Comparison of ENCODE assay signal across 8 cellular contexts in the genomic region with DNA sequence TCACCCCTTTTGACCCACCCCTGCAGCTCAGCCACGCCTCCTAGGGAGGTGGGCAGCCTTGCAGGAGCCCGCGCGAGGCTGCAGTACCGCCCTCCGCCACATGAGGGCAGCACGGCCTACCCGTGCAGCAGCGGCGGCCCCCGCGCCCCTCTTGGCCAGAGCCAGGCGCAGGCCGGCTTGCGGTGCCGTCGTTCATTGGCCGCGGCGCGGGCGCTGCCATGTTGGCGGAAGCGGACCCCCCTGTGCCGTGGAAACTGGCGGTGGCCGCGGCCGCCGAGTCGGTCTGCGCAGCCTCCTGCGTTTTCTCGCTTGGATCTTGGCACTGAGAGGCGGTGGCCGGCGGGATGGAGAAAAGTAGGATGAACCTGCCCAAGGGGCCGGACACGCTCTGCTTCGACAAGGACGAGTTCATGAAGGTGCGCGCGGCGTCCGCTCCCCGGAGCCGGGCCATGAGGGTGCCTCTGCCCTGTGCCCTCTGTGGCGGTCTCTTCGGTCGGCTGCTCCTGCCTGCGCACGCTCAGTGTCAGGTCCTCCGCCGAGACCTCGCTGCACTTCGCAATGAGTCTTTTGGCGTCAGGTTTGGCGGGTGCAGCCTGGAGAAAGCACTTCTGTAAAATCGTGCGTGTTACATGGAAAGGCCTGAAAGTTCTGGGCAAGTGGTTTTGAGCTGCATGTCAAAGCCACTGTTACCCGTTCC. TPM values are rescaled to one million over a fixed set of nuclear protein-coding genes. Genes with fewer than 3 reads are reported as not detected.
DNase-seq lines count a peak whose midpoint lies in the region; TF ChIP-seq lines count a peak whose summit lies in the region.

A gene with protein sequence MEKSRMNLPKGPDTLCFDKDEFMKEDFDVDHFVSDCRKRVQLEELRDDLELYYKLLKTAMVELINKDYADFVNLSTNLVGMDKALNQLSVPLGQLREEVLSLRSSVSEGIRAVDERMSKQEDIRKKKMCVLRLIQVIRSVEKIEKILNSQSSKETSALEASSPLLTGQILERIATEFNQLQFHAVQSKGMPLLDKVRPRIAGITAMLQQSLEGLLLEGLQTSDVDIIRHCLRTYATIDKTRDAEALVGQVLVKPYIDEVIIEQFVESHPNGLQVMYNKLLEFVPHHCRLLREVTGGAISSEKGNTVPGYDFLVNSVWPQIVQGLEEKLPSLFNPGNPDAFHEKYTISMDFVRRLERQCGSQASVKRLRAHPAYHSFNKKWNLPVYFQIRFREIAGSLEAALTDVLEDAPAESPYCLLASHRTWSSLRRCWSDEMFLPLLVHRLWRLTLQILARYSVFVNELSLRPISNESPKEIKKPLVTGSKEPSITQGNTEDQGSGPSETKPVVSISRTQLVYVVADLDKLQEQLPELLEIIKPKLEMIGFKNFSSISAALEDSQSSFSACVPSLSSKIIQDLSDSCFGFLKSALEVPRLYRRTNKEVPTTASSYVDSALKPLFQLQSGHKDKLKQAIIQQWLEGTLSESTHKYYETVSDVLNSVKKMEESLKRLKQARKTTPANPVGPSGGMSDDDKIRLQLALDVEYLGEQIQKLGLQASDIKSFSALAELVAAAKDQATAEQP (plus strand): TSS at position 219 of the 697 bp plus-strand sequence. CDS start 126 bp downstream, at position 345.

- peaks cover 22 to 34% of the 10 kb centered on the region in 2 experiments for H3K4me1 Mint-ChIP-seq in H9
- H3K4me1 Mint-ChIP-seq in neural progenitor cell = peaks cover 19% of the 10 kb centered on the region

- TF ChIP-seq CTCF in H9 (conservative IDR thresholded peaks at IDR 0.05) (peak; percentile 100), foreskin fibroblast (IDR thresholded peaks at IDR 0.05; ENCODE audit: low read depth, low read length) (peak; percentile 98), neural progenitor cell (IDR thresholded peaks at IDR 0.05) (peak; percentile 95)

- peaks cover 5% of the 10 kb centered on the region for H3K23me2 ChIP-seq in H9 (ENCODE audit: insufficient read length, low read depth, low read length, poor library complexity, severe bottlenecking)

- H3K36me3 Mint-ChIP-seq in H9 (ENCODE audit: insufficient read depth in 1 of 3, low read depth in 3 of 3) (peaks cover 0 to 3% (median 0%) of the 10 kb centered on the region in 3 experiments; a peak in 3 of 7 replicates), neural progenitor cell (no peaks in the 10 kb centered on the region)

- H3K4me3 Mint-ChIP-seq in H9 (peak within 1 kb of the TSS; percentile 98 to 99), neural progenitor cell (peak within 1 kb of the TSS; percentile 99)

- no CpG with 5 or more reads among the region's 62 CpGs for WGBS in H9 (ENCODE audit: extremely low coverage, insufficient read length, low lambda C conversion rate)

- no peak within 1 kb of the TSS for H2BK20ac ChIP-seq in H9 (ENCODE audit: low read depth, low read length, poor library complexity, severe bottlenecking)

- H3K18ac ChIP-seq in H9 (ENCODE audit: insufficient read length, low read depth, low read length) = peak within 1 kb of the TSS; percentile 92

- H3K27me3 ChIP-seq in H9 (ENCODE audit: insufficient read depth, low read length) (no peaks in the 10 kb centered on the region), neural progenitor cell (peaks cover 6% of the 10 kb centered on the region), subcutaneous abdominal adipose tissue (ENCODE audit: control insufficient read depth in 5 of 5, insufficient read depth in 4 of 5, low read length in 5 of 5) (peaks cover 0 to 7% (median 4%) of the 10 kb centered on the region in 5 donors)

- peak; percentile 74 for DNase-seq in GF-D8 (lab: John Stamatoyannopoulos, UW)
- peak; percentile 97 for DNase-seq in H9
- peak; percentile 88 for DNase-seq in M059J (ENCODE audit: low read depth)
- DNase-seq in SIG-M5 (lab: John Stamatoyannopoulos, UW) = peak; percentile 58
- DNase-seq in activated gamma-delta T cell treated with Interleukin-2 at 50 U/mL for 16 hours = peak; percentile 99
- peak; percentile 93 to 98 for DNase-seq in foreskin fibroblast
- DNase-seq in neural progenitor cell (ENCODE audit: low spot score) = peak; percentile 97

- H4K20me1 ChIP-seq in H9 (ENCODE audit: control insufficient read depth, insufficient read depth, insufficient read length) (no peaks in the 10 kb centered on the region), neural progenitor cell (ENCODE audit: low read depth) (peaks cover 34% of the 10 kb centered on the region)

- H3K27ac Mint-ChIP-seq in H9 (peak within 1 kb of the TSS; percentile 93 to 97 (median 97)), neural progenitor cell (peak within 1 kb of the TSS; percentile 95)

- no peak within 1 kb of the TSS for H2BK15ac ChIP-seq in H9 (ENCODE audit: low read depth, low read length)

- H3K79me2 ChIP-seq in H9 (ENCODE audit: insufficient read depth, low read length) (peaks cover 28% of the 10 kb centered on the region), neural progenitor cell (ENCODE audit: low read depth) (peaks cover 46% of the 10 kb centered on the region)

- H4K5ac ChIP-seq in H9 (ENCODE audit: insufficient read length, low read depth, low read length) = no peak within 1 kb of the TSS

- H3K14ac ChIP-seq in H9 (ENCODE audit: insufficient read depth, low read length) = peak within 1 kb of the TSS; percentile 82

- H3K9me3 Mint-ChIP-seq in H9 (no peaks in the 10 kb centered on the region; a peak in 1 of 5 replicates), neural progenitor cell (no peaks in the 10 kb centered on the region)

- H4K8ac ChIP-seq in H9 (replicated peaks; ENCODE audit: insufficient read length, low read depth, low read length) = no peak within 1 kb of the TSS

- H3K9ac ChIP-seq in H9 (ENCODE audit: extremely low read depth, insufficient read length, low read length) (peak within 1 kb of the TSS; percentile 92), neural progenitor cell (peak within 1 kb of the TSS; percentile 65), subcutaneous abdominal adipose tissue (ENCODE audit: low read length in 5 of 5) (peak within 1 kb of the TSS; percentile 57 to 83 (median 78))

- H2BK5ac ChIP-seq in H9 (ENCODE audit: insufficient read length, low read length) = no peak within 1 kb of the TSS

- H4K91ac ChIP-seq in H9 (ENCODE audit: insufficient read length, low read depth, low read length) = no peak within 1 kb of the TSS

- H3K9me3 ChIP-seq in H9 (ENCODE audit: control insufficient read depth, low read depth, low read length) (no peaks in the 10 kb centered on the region), neural progenitor cell (ENCODE audit: low read depth) (no peaks in the 10 kb centered on the region), subcutaneous abdominal adipose tissue (ENCODE audit: control insufficient read depth in 5 of 5, low read length in 5 of 5) (no peaks in the 10 kb centered on the region)

- H3K27me3 Mint-ChIP-seq in H9 (ENCODE audit: low read depth) = peaks cover 9% of the 10 kb centered on the region
- H3K27me3 Mint-ChIP-seq in neural progenitor cell (ENCODE audit: insufficient read depth, low read depth) = peaks cover 4% of the 10 kb centered on the region

- H2BK12ac ChIP-seq in H9 (ENCODE audit: insufficient read length, low read depth, low read length) = no peak within 1 kb of the TSS

- H2BK120ac ChIP-seq in H9 (ENCODE audit: low read depth, low read length, poor library complexity, severe bottlenecking) = no peak within 1 kb of the TSS

- H3K36me3 ChIP-seq in neural progenitor cell = no peaks in the 10 kb centered on the region
- peaks cover 0 to 11% (median 6%) of the 10 kb centered on the region in 5 donors for H3K36me3 ChIP-seq in subcutaneous abdominal adipose tissue (ENCODE audit: control insufficient read depth in 5 of 5, insufficient read depth in 5 of 5, low read length in 5 of 5)

- no peaks in the 10 kb centered on the region for H3K4me1 ChIP-seq in H9 (ENCODE audit: insufficient read depth, low read length)
- H3K4me1 ChIP-seq in neural progenitor cell = peaks cover 11% of the 10 kb centered on the region
- H3K4me1 ChIP-seq in subcutaneous abdominal adipose tissue (ENCODE audit: control insufficient read depth in 5 of 5, insufficient read depth in 5 of 5, low read length in 5 of 5) = peaks cover 10 to 30% (median 28%) of the 10 kb centered on the region in 5 donors

- H3T11ph ChIP-seq in H9 (ENCODE audit: low read length) = no peak within 1 kb of the TSS

- no peak within 1 kb of the TSS for H3K4ac ChIP-seq in H9 (ENCODE audit: low read depth, low read length)

- no peak within 1 kb of the TSS for H3K23ac ChIP-seq in H9 (ENCODE audit: insufficient read length, low read depth, low read length)

- no peak within 1 kb of the TSS for H3K27ac ChIP-seq in H9 (ENCODE audit: insufficient read length, low read depth, low read length)
- no peak within 1 kb of the TSS for H3K27ac ChIP-seq in neural progenitor cell
- H3K27ac ChIP-seq in subcutaneous abdominal adipose tissue (ENCODE audit: low read depth, low read length) = peak within 1 kb of the TSS; percentile 85

- H2AFZ ChIP-seq in H9 (ENCODE audit: low read length) (peak within 1 kb of the TSS; percentile 46), neural progenitor cell (replicated peaks) (peak within 1 kb of the TSS; percentile 82)

- no peak within 1 kb of the TSS for H3K56ac ChIP-seq in H9 (ENCODE audit: insufficient read length, low read depth, low read length)

- peak within 1 kb of the TSS; percentile 82 to 98 for H3K4me3 ChIP-seq in foreskin fibroblast (ENCODE audit: low read depth in 1 of 2, low read length in 2 of 2)
- H3K4me3 ChIP-seq in neural progenitor cell = peak within 1 kb of the TSS; percentile 77
- peak within 1 kb of the TSS; percentile 94 to 99 (median 98) for H3K4me3 ChIP-seq in subcutaneous abdominal adipose tissue (ENCODE audit: low read depth in 1 of 5, low read length in 5 of 5)

- H3K4me2 ChIP-seq in H9 (ENCODE audit: insufficient read depth, insufficient read length, low read length) (peak within 1 kb of the TSS; percentile 99), neural progenitor cell (peak within 1 kb of the TSS; percentile 90)

- no peaks in the 10 kb centered on the region for H3F3A ChIP-seq in neural progenitor cell (ENCODE audit: low read depth)

- no peak within 1 kb of the TSS for H2AK5ac ChIP-seq in H9 (ENCODE audit: insufficient read length, low read length)

- H3K79me1 ChIP-seq in H9 (ENCODE audit: insufficient read depth, low read depth, low read length, poor library complexity, severe bottlenecking) = peaks cover 11% of the 10 kb centered on the region

RNA-seq across cellular contexts. Expression of the gene that starts here (rescaled TPM):
- total RNA-seq in H9 (2021) = 35.7 and 42.2 TPM in 2 replicates
- total RNA-seq in M059J (2014; rRNA removed; shearing (Covaris generic)) = 14.5 and 23.2 TPM in 2 replicates
- 33.5 and 38.9 TPM in 2 replicates for total RNA-seq in neural progenitor cell (ENCODE audit: low replicate concordance)
